Comparison of ENCODE assay signal across 8 cellular contexts in the genomic region with DNA sequence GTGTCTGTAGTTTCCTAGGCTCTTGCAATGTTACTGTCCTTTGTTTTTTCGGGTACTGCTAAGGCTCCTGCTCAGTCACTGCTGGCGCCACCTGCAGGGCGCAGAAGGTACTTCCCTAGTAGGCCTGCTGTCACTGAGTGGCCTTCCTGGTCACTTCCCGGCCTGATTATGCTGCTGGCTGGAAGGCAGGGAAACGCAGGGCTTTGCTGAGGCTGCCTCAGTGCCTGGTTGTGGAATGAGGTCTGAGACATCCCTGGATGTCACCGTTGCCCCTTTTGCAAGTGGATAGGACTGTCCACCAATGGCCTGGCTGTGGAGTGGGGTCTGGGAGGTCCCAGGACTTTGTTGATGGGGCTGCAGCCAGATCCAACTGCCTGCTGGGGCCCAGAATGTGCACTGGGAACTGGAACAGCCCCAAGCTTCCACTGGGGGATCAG. TPM values are rescaled to one million over a fixed set of nuclear protein-coding genes. Genes with fewer than 3 reads are reported as not detected.
A peak's percentile ranks its signal among the peaks of the same experiment; 100 is the strongest.
DNase-seq lines count a peak whose midpoint lies in the region; ATAC-seq and TF ChIP-seq lines count a peak whose summit lies in the region.

No MANE protein-coding gene starts in this region.

- no peaks in the 10 kb centered on the region for H3K9me3 Mint-ChIP-seq in activated T-helper 2 cell treated with anti-CD3 and anti-CD28 coated beads, Interferon-gamma antibody, Interleukin-2, Interleukin-4, amounts not matched to agents 10 μg/mL and 5 μg/mL and 100 μg/mL, durations not matched to agents 14 hours and 24 hours and 36 hours

- H3K27ac ChIP-seq in DND-41 (ENCODE audit: low read length) = no peak overlapping the region

- TF ChIP-seq CTCF in DND-41 (IDR thresholded peaks at IDR 0.05; ENCODE audit: borderline replicate concordance, extremely low read depth, low read length, poor library complexity, severe bottlenecking) (peak; percentile 73), GM20000 (IDR thresholded peaks at IDR 0.05; ENCODE audit: extremely low read depth, missing control alignments) (peak; percentile 90)

- no peaks in the 10 kb centered on the region for H3K4me1 Mint-ChIP-seq in activated T-helper 2 cell treated with anti-CD3 and anti-CD28 coated beads, Interferon-gamma antibody, Interleukin-2, Interleukin-4, amounts not matched to agents 10 μg/mL and 5 μg/mL and 100 μg/mL, durations not matched to agents 14 hours and 24 hours and 36 hours (ENCODE audit: low read depth)

- no peaks in the 10 kb centered on the region for H3K36me3 ChIP-seq in DND-41 (ENCODE audit: insufficient read depth, low read length)

- no peak overlapping the region for H3K27ac Mint-ChIP-seq in activated T-helper 2 cell treated with anti-CD3 and anti-CD28 coated beads, Interferon-gamma antibody, Interleukin-2, Interleukin-4, amounts not matched to agents 10 μg/mL and 5 μg/mL and 100 μg/mL, durations not matched to agents 14 hours and 24 hours and 36 hours

- H3K4me3 ChIP-seq in DND-41 (ENCODE audit: low read depth in 1 of 2, low read length in 2 of 2) = no peak overlapping the region

- no peaks in the 10 kb centered on the region for H3K27me3 Mint-ChIP-seq in activated T-helper 2 cell treated with anti-CD3 and anti-CD28 coated beads, Interferon-gamma antibody, Interleukin-2, Interleukin-4, amounts not matched to agents 10 μg/mL and 5 μg/mL and 100 μg/mL, durations not matched to agents 14 hours and 24 hours and 36 hours (ENCODE audit: low read depth)

- ATAC-seq in DND-41 (ENCODE audit: insufficient read depth, low read depth) = peak; percentile 73
- peak; percentile 94 for ATAC-seq in HG03469 (IDR thresholded peaks at IDR 0.05; ENCODE audit: unreplicated experiment)

- intact Hi-C loops in activated T-helper 2 cell treated with anti-CD3 and anti-CD28 coated beads, Interferon-gamma antibody, Interleukin-2, Interleukin-4, amounts not matched to agents 10 μg/mL and 5 μg/mL and 100 μg/mL, durations not matched to agents 14 hours and 24 hours and 36 hours (cut with micrococcal nuclease) = loop anchor here (1.0 kb wide), 1 partner anchor 226 kb away; no protein-coding TSS in a partner anchor
- intact Hi-C loops in cardiac septum (cut with DNase I) = no loop called here

- H2AFZ ChIP-seq in DND-41 (ENCODE audit: low read depth, low read length) = no peak overlapping the region

- H4K20me1 ChIP-seq in DND-41 (ENCODE audit: insufficient read depth, low read length) = no peaks in the 10 kb centered on the region

- H3K27me3 ChIP-seq in DND-41 (ENCODE audit: insufficient read depth, low read length, poor library complexity) = no peaks in the 10 kb centered on the region

- no peaks in the 10 kb centered on the region for H3K79me2 ChIP-seq in DND-41 (ENCODE audit: insufficient read depth, low read length)

- H3K36me3 Mint-ChIP-seq in activated T-helper 2 cell treated with anti-CD3 and anti-CD28 coated beads, Interferon-gamma antibody, Interleukin-2, Interleukin-4, amounts not matched to agents 10 μg/mL and 5 μg/mL and 100 μg/mL, durations not matched to agents 14 hours and 24 hours and 36 hours (ENCODE audit: low read depth) = no peaks in the 10 kb centered on the region

- H3K4me3 Mint-ChIP-seq in activated T-helper 2 cell treated with anti-CD3 and anti-CD28 coated beads, Interferon-gamma antibody, Interleukin-2, Interleukin-4, amounts not matched to agents 10 μg/mL and 5 μg/mL and 100 μg/mL, durations not matched to agents 14 hours and 24 hours and 36 hours (ENCODE audit: low read depth) = no peak overlapping the region

- peak; percentile 46 for DNase-seq in DND-41
- DNase-seq in GM20000 (ENCODE audit: low spot score) = peak; percentile 77
- DNase-seq in RPMI7951 (ENCODE audit: low read depth) = peak; percentile 73
- DNase-seq in activated T-helper 2 cell treated with anti-CD3 and anti-CD28 coated beads, Interferon-gamma antibody, Interleukin-2, Interleukin-4, amounts not matched to agents 10 μg/mL and 5 μg/mL and 100 μg/mL, durations not matched to agents 14 hours and 24 hours and 36 hours (ENCODE audit: low spot score) = peak; percentile 31
- DNase-seq in cardiac septum (ENCODE audit: low spot score) = peak; percentile 79
- peak; percentile 74 for DNase-seq in stimulated activated CD4-positive, alpha-beta T cell treated with anti-CD3 and anti-CD28 coated beads, Interleukin-15, amount 100 ng/mL, for 24 hours
- no peak for DNase-seq in effector CD4-positive, alpha-beta T cell

- no peaks in the 10 kb centered on the region for H3K4me1 ChIP-seq in DND-41 (ENCODE audit: insufficient read depth, low read length)

- H3K4me2 ChIP-seq in DND-41 (ENCODE audit: insufficient read depth, low read length) = no peak overlapping the region

- no peaks in the 10 kb centered on the region for H3K9me3 ChIP-seq in DND-41 (ENCODE audit: insufficient read depth, low read length, severe bottlenecking)

- H3K9ac ChIP-seq in DND-41 (ENCODE audit: low read depth, low read length) = no peak overlapping the region

RNA-seq across cellular contexts. Expression of gene DAW1, which starts 13.1 kb away (rescaled TPM):
- 0.10 and 0.48 TPM in 2 replicates for total RNA-seq in RPMI7951 (2014; rRNA removed; shearing (Covaris generic))
- not detected in 2 replicates for total RNA-seq in activated T-helper 2 cell treated with anti-CD3 and anti-CD28 coated beads, Interferon-gamma antibody, Interleukin-2, Interleukin-4, amounts not matched to agents 10 μg/mL and 5 μg/mL and 100 μg/mL, durations not matched to agents 14 hours and 24 hours and 36 hours
- total RNA-seq in cardiac septum = not detected
